ENCODE assay signal across 8 cellular contexts in the genomic region with DNA sequence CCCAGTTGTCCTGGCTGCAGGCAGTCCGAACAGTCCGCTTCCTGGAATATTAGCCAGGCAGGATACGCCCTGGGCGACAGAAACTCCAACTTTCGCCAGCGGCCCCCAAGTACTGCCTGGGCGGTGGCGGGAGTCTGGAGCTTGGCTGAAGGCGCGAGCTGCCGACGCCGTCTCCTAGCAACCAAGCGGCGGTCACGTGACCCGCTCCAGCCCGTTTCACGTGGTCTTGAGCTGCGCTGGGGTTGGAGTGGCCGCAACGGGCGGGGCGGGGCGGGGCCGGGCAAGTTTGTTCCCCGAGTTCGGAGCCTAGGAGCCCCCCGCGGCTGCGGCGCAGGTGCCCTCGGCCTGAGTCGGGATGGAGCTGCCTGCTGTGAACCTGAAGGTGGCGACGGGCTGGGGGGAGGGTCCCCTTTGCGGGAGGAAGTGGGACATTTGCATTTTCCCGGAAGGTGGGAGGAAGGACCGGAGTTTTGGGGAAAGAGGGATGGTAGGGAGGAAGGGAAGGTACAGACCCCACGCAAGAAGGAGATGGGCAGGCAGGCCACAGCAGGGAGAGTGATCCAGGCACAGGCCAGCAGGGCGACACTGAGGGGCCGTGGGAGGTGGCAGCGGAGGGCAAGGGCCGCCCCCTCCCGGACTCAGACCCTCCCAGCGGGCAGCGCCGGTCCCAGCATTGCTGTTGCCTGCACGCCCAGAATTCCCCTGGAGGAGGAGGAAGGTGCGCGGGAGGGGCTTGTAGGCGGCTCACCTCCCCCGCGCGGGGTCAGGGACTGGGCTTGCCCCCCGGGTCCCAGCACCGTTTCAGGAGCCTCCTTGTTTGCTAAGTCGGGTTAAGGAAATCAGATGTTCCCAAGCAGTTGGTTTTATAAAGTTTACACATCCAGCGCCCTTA. TPM values are rescaled to one million over a fixed set of nuclear protein-coding genes. Genes with fewer than 3 reads are reported as not detected.
DNase-seq lines count a peak whose midpoint lies in the region; ATAC-seq and TF ChIP-seq lines count a peak whose summit lies in the region.

A gene with protein sequence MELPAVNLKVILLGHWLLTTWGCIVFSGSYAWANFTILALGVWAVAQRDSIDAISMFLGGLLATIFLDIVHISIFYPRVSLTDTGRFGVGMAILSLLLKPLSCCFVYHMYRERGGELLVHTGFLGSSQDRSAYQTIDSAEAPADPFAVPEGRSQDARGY (plus strand): TSS at position 283 of the 892 bp plus-strand sequence. CDS start 73 bp downstream, at position 356.

- no peaks in the 10 kb centered on the region for H3K36me3 Mint-ChIP-seq in nephron progenitor cell (ENCODE audit: low read depth)
- no peaks in the 10 kb centered on the region for H3K36me3 Mint-ChIP-seq in stimulated activated naive CD8-positive, alpha-beta T cell treated with anti-CD3 and anti-CD28 coated beads, Interleukin-15, Interleukin-2, amounts not matched to agents 100 ng/mL and 50 ng/mL, for 24 hours (ENCODE audit: low read depth)

- DNase-seq in CMK (ENCODE audit: low read depth) = peak; percentile 84
- peak; percentile 81 for DNase-seq in LHCN-M2 (ENCODE audit: low read depth)
- peak; percentile 48 for DNase-seq in SHP77 treated with DMSO at 0.1 percent for 48 hours (lab: John Stamatoyannopoulos, UW)
- peak; percentile 95 for DNase-seq in activated effector memory CD4-positive, alpha-beta T cell treated with anti-CD3 and anti-CD28 coated beads, Interleukin-2, amount 50 U/mL, for 16 hours
- peak; percentile 92 for DNase-seq in fibroblast of the conjunctiva (ENCODE audit: low read depth)
- peak; percentile 97 for DNase-seq in nephron progenitor cell

- H3K4me1 Mint-ChIP-seq in nephron progenitor cell = peaks cover 60% of the 10 kb centered on the region
- peaks cover 76% of the 10 kb centered on the region for H3K4me1 Mint-ChIP-seq in stimulated activated naive CD8-positive, alpha-beta T cell treated with anti-CD3 and anti-CD28 coated beads, Interleukin-15, Interleukin-2, amounts not matched to agents 100 ng/mL and 50 ng/mL, for 24 hours (ENCODE audit: low read depth)

- no peaks in the 10 kb centered on the region for H3K9me3 Mint-ChIP-seq in nephron progenitor cell
- no peaks in the 10 kb centered on the region for H3K9me3 Mint-ChIP-seq in stimulated activated naive CD8-positive, alpha-beta T cell treated with anti-CD3 and anti-CD28 coated beads, Interleukin-15, Interleukin-2, amounts not matched to agents 100 ng/mL and 50 ng/mL, for 24 hours

- H3K4me3 Mint-ChIP-seq in nephron progenitor cell = peak within 1 kb of the TSS; percentile 92
- H3K4me3 Mint-ChIP-seq in stimulated activated naive CD8-positive, alpha-beta T cell treated with anti-CD3 and anti-CD28 coated beads, Interleukin-15, Interleukin-2, amounts not matched to agents 100 ng/mL and 50 ng/mL, for 24 hours = peak within 1 kb of the TSS; percentile 93

- TF ChIP-seq CTCF in nephron progenitor cell (IDR thresholded peaks at IDR 0.05) = no peak

- H3K27ac Mint-ChIP-seq in nephron progenitor cell = no peak within 1 kb of the TSS
- peak within 1 kb of the TSS; percentile 86 for H3K27ac Mint-ChIP-seq in stimulated activated naive CD8-positive, alpha-beta T cell treated with anti-CD3 and anti-CD28 coated beads, Interleukin-15, Interleukin-2, amounts not matched to agents 100 ng/mL and 50 ng/mL, for 24 hours

- ATAC-seq in GM21447 (IDR thresholded peaks at IDR 0.05; ENCODE audit: unreplicated experiment) = peak; percentile 53

- no peaks in the 10 kb centered on the region for H3K27me3 Mint-ChIP-seq in nephron progenitor cell (ENCODE audit: low read depth, poor library complexity)
- no peaks in the 10 kb centered on the region for H3K27me3 Mint-ChIP-seq in stimulated activated naive CD8-positive, alpha-beta T cell treated with anti-CD3 and anti-CD28 coated beads, Interleukin-15, Interleukin-2, amounts not matched to agents 100 ng/mL and 50 ng/mL, for 24 hours

RNA-seq across cellular contexts. Expression of the gene that starts here (rescaled TPM):
- total RNA-seq in LHCN-M2 (2014; rRNA removed) = 35.8 and 39.4 TPM in 2 replicates
- 31.9 TPM for polyA plus RNA-seq in LHCN-M2 (2012)

Comparison
In these comparisons a context has a peak if more than half of its experiments do, and no peak if none do; other contexts are left out.
1. Peak in every context shown above with its lines: DNase-seq and ATAC-seq.